ENCODE assay signal across 1 cellular context in the genomic region with DNA sequence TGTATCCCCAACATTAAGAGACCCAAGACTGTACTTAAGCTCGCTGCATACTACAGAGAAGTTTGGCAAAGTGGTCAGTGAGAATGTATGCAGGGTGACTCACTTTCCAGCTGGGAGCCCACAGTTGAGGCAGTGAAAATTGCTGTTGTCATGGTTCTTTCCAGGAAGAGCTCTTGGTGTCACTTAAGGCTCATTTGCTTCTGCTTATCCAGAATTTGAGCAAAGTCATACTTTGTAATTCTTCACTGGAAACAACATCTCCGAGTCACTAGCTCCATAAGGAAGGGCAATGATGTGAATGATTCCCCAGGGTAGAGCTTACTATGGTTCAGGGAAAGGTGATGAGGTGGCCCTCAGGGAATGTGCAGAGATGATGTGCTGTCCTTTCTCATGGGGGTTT.
TF ChIP-seq lines count a peak whose summit lies in the region.

No MANE protein-coding gene starts in this region.

TF ChIP-seq in SK-N-SH, 30 proteins besides CTCF, POLR2A, EP300 and RAD21 (continued from another document):
- TF ChIP-seq, protein P1, sequence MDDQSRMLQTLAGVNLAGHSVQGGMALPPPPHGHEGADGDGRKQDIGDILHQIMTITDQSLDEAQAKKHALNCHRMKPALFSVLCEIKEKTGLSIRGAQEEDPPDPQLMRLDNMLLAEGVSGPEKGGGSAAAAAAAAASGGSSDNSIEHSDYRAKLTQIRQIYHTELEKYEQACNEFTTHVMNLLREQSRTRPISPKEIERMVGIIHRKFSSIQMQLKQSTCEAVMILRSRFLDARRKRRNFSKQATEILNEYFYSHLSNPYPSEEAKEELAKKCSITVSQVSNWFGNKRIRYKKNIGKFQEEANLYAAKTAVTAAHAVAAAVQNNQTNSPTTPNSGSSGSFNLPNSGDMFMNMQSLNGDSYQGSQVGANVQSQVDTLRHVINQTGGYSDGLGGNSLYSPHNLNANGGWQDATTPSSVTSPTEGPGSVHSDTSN (IDR thresholded peaks at IDR 0.05), result peak; percentile 67
- no peak for TF ChIP-seq FOXM1 (IDR thresholded peaks at IDR 0.05; ENCODE audit: low read depth)
- peak; percentile 59; the same call in 1 of the 2 replicates for TF ChIP-seq TEAD4 (IDR thresholded peaks at IDR 0.05; ENCODE audit: borderline replicate concordance, insufficient read depth)
- TF ChIP-seq FOXJ3 (CRISPR knock-in tag; IDR thresholded peaks at IDR 0.05), result no peak
- TF ChIP-seq MXI1 (IDR thresholded peaks at IDR 0.05; ENCODE audit: low read depth, low read length), result no peak
- no peak for TF ChIP-seq CHD2 (IDR thresholded peaks at IDR 0.05; ENCODE audit: low read length, partially characterized antibody)
- no peak for TF ChIP-seq SIN3A (IDR thresholded peaks at IDR 0.05; ENCODE audit: borderline replicate concordance, low read depth, low read length)
- peak; percentile 88 for TF ChIP-seq JUND (IDR thresholded peaks at IDR 0.05)
- no peak for TF ChIP-seq YY1 (IDR thresholded peaks at IDR 0.05; ENCODE audit: low read depth)
- peak; percentile 83 for TF ChIP-seq TCF12 (IDR thresholded peaks at IDR 0.05)
- no peak for TF ChIP-seq MEF2A (IDR thresholded peaks at IDR 0.05; ENCODE audit: borderline replicate concordance, low read depth)
- TF ChIP-seq TAF1 (IDR thresholded peaks at IDR 0.05; ENCODE audit: borderline replicate concordance, low read depth, low read length), result no peak
- no peak for TF ChIP-seq RCOR1 (IDR thresholded peaks at IDR 0.05; ENCODE audit: low read length)
- TF ChIP-seq POLR2AphosphoS5 (IDR thresholded peaks at IDR 0.05; ENCODE audit: low read depth, low read length), result no peak; the same call in 1 of the 2 replicates
- peak; percentile 75; the same call in 1 of the 2 replicates for TF ChIP-seq FOSL2 (IDR thresholded peaks at IDR 0.05; ENCODE audit: borderline replicate concordance, low read depth)
- no peak for TF ChIP-seq SMC3 (IDR thresholded peaks at IDR 0.05; ENCODE audit: low read depth, low read length)
- TF ChIP-seq, protein P2, sequence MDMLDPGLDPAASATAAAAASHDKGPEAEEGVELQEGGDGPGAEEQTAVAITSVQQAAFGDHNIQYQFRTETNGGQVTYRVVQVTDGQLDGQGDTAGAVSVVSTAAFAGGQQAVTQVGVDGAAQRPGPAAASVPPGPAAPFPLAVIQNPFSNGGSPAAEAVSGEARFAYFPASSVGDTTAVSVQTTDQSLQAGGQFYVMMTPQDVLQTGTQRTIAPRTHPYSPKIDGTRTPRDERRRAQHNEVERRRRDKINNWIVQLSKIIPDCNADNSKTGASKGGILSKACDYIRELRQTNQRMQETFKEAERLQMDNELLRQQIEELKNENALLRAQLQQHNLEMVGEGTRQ (IDR thresholded peaks at IDR 0.05; ENCODE audit: borderline replicate concordance, low read depth, low read length), result no peak
- no peak for TF ChIP-seq RXRA (IDR thresholded peaks at IDR 0.05; ENCODE audit: borderline replicate concordance, low read depth)
- TF ChIP-seq, protein P3, sequence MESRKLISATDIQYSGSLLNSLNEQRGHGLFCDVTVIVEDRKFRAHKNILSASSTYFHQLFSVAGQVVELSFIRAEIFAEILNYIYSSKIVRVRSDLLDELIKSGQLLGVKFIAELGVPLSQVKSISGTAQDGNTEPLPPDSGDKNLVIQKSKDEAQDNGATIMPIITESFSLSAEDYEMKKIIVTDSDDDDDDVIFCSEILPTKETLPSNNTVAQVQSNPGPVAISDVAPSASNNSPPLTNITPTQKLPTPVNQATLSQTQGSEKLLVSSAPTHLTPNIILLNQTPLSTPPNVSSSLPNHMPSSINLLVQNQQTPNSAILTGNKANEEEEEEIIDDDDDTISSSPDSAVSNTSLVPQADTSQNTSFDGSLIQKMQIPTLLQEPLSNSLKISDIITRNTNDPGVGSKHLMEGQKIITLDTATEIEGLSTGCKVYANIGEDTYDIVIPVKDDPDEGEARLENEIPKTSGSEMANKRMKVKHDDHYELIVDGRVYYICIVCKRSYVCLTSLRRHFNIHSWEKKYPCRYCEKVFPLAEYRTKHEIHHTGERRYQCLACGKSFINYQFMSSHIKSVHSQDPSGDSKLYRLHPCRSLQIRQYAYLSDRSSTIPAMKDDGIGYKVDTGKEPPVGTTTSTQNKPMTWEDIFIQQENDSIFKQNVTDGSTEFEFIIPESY (IDR thresholded peaks at IDR 0.05; ENCODE audit: borderline replicate concordance, low read depth), result no peak
TF ChIP-seq in SK-N-SH: peak in this region for 6.
